ENCODE assay signal across 12 cellular contexts in genomic region chr7:47326808-47327207, GRCh38.
DNase-seq lines count a peak whose midpoint lies in the region; ATAC-seq and TF ChIP-seq lines count a peak whose summit lies in the region.
"Had no signal": no experiment of that assay in that cellular context is flagged by ENCODE, and none has a peak within 500 bp of the region (broad histone marks: within the 10 kb centered on the region; RNA-seq: fewer than 3 reads in every experiment).

No MANE protein-coding gene starts in this region.

- H3K27ac ChIP-seq in dorsolateral prefrontal cortex = peak overlapping the region in 54 of 59 donors; percentile 9 to 90 (median 76)

- H3K4me3 ChIP-seq in dorsolateral prefrontal cortex = peak overlapping the region in 53 of 59 donors; percentile 6 to 66 (median 45)
- peak overlapping the region; percentile 39 for H3K4me3 ChIP-seq in skeletal muscle cell (ENCODE audit: low read depth, low read length)

- DNase-seq in HCEC 1CT = peak; percentile 76
- peak in 1 of 10 donors; percentile 9 for DNase-seq in dorsolateral prefrontal cortex
- DNase-seq in left lobe of liver (ENCODE audit: low spot score) = peak; percentile 41
- DNase-seq in skeletal muscle cell (ENCODE audit: low read depth) = peak; percentile 51
- DNase-seq in NAMALWA (ENCODE audit: low spot score) = no peak
- DNase-seq in NCI-H1436 (lab: John Stamatoyannopoulos, UW) = no peak
- DNase-seq in T1000 (lab: John Stamatoyannopoulos, UW) = no peak
- DNase-seq: CD4-positive, alpha-beta memory T cell; NCI-H446; stimulated activated naive B cell treated with anti-CD40 and anti-IgM and Interleukin-4, amounts not matched to agents 10 μg/mL and 1 μg/mL and 100 μg/mL, for 72 hours; T-helper 17 cell had no signal

- peaks cover 0 to 6% (median 0%) of the 10 kb centered on the region in 45 donors for H3K27me3 ChIP-seq in dorsolateral prefrontal cortex

- intact Hi-C loops in dorsolateral prefrontal cortex (cut with DNase I) = loop anchor here in 1 of 2 donors (5.0 kb wide), 1 partner anchor 60 kb away; no protein-coding TSS in a partner anchor

- TF ChIP-seq CTCF in dorsolateral prefrontal cortex (IDR thresholded peaks at IDR 0.05 in 54 of 56, conservative IDR thresholded peaks at IDR 0.05 in 2 of 56; ENCODE audit: low read depth in 1 of 56, partially characterized antibody in 56 of 56) = no peak

- ATAC-seq in left lobe of liver = no peak
- no peak for ATAC-seq in GM18867 (IDR thresholded peaks at IDR 0.05; ENCODE audit: unreplicated experiment)
- ATAC-seq: stimulated activated naive B cell treated with anti-CD40 and anti-IgM and Interleukin-4, amounts not matched to agents 10 μg/mL and 1 μg/mL and 100 μg/mL, for 72 hours; T-helper 17 cell had no signal

Comparison
In these comparisons a context has a peak if more than half of its experiments do, and no peak if none do; other contexts are left out.
1. DNase-seq: peak in HCEC 1CT (single experiment), left lobe of liver (single experiment) and skeletal muscle cell (single experiment); none in NAMALWA (single experiment), NCI-H1436 (single experiment) and T1000 (single experiment).